In genomic region chr7:69932034-69932628, GRCh38 we compare ENCODE assay signal across 8 cellular contexts.
DNase-seq lines count a peak whose midpoint lies in the region; ATAC-seq and TF ChIP-seq lines count a peak whose summit lies in the region.

No MANE protein-coding gene starts in this region.

- H3K4me1 ChIP-seq in vagina, result no peaks in the 10 kb centered on the region

- in situ Hi-C loops in astrocyte of the cerebellum (cut with HindIII; ENCODE audit: low sequenced_read_pairs), result no loop called here

- H3K9me3 ChIP-seq in vagina, result no peaks in the 10 kb centered on the region

- DNase-seq in EH (ENCODE audit: low read depth) (peak; percentile 12), NCI-H146 treated with DMSO at 0.1 percent for 48 hours (lab: John Stamatoyannopoulos, UW; ENCODE audit: unreplicated experiment) (peak; percentile 27), astrocyte of the cerebellum (ENCODE audit: low read depth) (peak; percentile 42), left colon (peak in 1 of 2 donors; percentile 16), vagina (ENCODE audit: extremely low spot score in 2 of 2) (no peak)

- no peaks in the 10 kb centered on the region for H3K36me3 ChIP-seq in vagina

- H3K27me3 ChIP-seq in vagina, result no peaks in the 10 kb centered on the region

- H3K4me3 ChIP-seq in astrocyte of the cerebellum (ENCODE audit: low read depth, low read length) (no peak overlapping the region), vagina (no peak overlapping the region)

- no peak overlapping the region for H3K27ac ChIP-seq in vagina

- peak; percentile 46 for ATAC-seq in left colon
- no peak for ATAC-seq in HG02623 (IDR thresholded peaks at IDR 0.05; ENCODE audit: unreplicated experiment)
- ATAC-seq in HG03095 (IDR thresholded peaks at IDR 0.05; ENCODE audit: unreplicated experiment), result no peak
- no peak for ATAC-seq in GM21528 (IDR thresholded peaks at IDR 0.05; ENCODE audit: low FRiP score, unreplicated experiment)

- intact Hi-C loops in left colon (cut with DNase I, micrococcal nuclease), result no loop called here
- intact Hi-C loops in vagina (cut with DNase I), result no loop called here

- TF ChIP-seq CTCF in astrocyte of the cerebellum (IDR thresholded peaks at IDR 0.05; ENCODE audit: low read depth, low read length, missing control alignments) (peak; percentile 86), vagina (IDR thresholded peaks at IDR 0.05) (peak in 2 of 3 experiments; percentile 41 to 42)

- TF ChIP-seq POLR2A in vagina (IDR thresholded peaks at IDR 0.05), result no peak

Comparison
In these comparisons a context has a peak if more than half of its experiments do, and no peak if none do; other contexts are left out.
1. DNase-seq: peak in EH (single experiment), NCI-H146 treated with DMSO at 0.1 percent for 48 hours (single experiment) and astrocyte of the cerebellum (single experiment); none in vagina (0 of 2).